In the genomic region with DNA sequence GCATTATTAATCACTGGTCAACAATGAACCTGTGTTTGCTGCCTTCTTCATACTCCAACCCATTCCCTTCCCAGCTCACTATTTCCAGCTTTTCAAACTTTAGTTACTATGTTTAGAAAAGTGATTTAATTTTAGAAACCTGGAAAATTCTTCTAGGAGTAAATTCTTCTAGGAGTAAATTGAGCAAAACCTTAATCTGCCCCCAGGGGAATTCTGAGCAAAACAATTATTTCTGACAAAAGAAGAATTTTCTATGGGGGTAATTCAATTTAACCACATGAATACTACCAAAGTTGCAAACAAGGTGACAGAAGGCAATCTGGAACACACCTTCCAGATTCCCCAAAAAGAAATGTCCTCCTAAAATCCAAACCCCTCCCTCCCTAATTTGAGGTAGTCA, we compare ENCODE assay signal across 1 cellular context.
TF ChIP-seq lines count a peak whose summit lies in the region.

No MANE protein-coding gene starts in this region.

TF ChIP-seq in H1, 55 proteins besides CTCF, POLR2A, EP300 and RAD21 (continued from another document):
- TF ChIP-seq, protein P1, sequence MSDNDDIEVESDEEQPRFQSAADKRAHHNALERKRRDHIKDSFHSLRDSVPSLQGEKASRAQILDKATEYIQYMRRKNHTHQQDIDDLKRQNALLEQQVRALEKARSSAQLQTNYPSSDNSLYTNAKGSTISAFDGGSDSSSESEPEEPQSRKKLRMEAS (IDR thresholded peaks at IDR 0.05) = no peak
- TF ChIP-seq CHD2 (IDR thresholded peaks at IDR 0.05; ENCODE audit: low read length) (no peak), EGR1 (IDR thresholded peaks at IDR 0.05; ENCODE audit: borderline replicate concordance, low read depth, low read length) (no peak), RXRA (IDR thresholded peaks at IDR 0.05; ENCODE audit: insufficient read depth, low read depth, low read length) (no peak), HDAC2 (IDR thresholded peaks at IDR 0.05; ENCODE audit: borderline replicate concordance in 1 of 2, low read depth in 2 of 2, low read length in 2 of 2) (no peak), YY1 (IDR thresholded peaks at IDR 0.05; ENCODE audit: low read depth, low read length) (no peak), TCF12 (IDR thresholded peaks at IDR 0.05; ENCODE audit: low read depth, low read length) (no peak)
TF ChIP-seq in H1: peak in this region for 0.
